2 cellular contexts compared by ENCODE assay signal in the genomic region with DNA sequence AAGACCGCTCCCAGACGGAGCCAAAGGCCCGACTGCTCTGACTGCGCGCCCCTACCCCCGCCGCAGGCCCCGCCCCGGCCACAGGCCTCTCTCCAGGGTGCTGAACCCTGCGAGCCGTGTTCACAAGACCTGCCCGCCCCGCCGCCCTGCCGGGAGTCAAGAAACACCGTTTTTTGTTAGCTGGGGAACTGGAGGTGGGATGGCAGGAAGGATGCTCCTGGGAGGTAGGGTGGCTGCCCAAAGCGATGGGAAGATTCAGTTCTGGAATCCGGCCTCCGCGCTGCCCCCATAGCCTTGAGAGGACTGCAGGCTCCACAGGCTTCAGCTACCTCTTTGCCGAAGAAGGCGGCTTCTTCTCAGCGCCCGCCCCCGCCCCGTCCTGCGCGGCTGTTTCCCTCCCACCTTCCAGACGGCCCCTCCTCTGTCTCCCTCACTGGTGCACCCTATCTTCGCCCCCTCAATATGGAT.
TF ChIP-seq lines count a peak whose summit lies in the region.

No MANE protein-coding gene starts in this region.

TF ChIP-seq in Ishikawa, 13 proteins besides CTCF, POLR2A, EP300 and RAD21 (continued from another document):
- TF ChIP-seq, protein P1, sequence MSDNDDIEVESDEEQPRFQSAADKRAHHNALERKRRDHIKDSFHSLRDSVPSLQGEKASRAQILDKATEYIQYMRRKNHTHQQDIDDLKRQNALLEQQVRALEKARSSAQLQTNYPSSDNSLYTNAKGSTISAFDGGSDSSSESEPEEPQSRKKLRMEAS (IDR thresholded peaks at IDR 0.05), result 0 out of 2 replicates have a peak, but pooled peaks have one; percentile 12
- no peak for TF ChIP-seq FOXM1 (IDR thresholded peaks at IDR 0.05; ENCODE audit: borderline replicate concordance, low read depth)
- TF ChIP-seq, protein P2, sequence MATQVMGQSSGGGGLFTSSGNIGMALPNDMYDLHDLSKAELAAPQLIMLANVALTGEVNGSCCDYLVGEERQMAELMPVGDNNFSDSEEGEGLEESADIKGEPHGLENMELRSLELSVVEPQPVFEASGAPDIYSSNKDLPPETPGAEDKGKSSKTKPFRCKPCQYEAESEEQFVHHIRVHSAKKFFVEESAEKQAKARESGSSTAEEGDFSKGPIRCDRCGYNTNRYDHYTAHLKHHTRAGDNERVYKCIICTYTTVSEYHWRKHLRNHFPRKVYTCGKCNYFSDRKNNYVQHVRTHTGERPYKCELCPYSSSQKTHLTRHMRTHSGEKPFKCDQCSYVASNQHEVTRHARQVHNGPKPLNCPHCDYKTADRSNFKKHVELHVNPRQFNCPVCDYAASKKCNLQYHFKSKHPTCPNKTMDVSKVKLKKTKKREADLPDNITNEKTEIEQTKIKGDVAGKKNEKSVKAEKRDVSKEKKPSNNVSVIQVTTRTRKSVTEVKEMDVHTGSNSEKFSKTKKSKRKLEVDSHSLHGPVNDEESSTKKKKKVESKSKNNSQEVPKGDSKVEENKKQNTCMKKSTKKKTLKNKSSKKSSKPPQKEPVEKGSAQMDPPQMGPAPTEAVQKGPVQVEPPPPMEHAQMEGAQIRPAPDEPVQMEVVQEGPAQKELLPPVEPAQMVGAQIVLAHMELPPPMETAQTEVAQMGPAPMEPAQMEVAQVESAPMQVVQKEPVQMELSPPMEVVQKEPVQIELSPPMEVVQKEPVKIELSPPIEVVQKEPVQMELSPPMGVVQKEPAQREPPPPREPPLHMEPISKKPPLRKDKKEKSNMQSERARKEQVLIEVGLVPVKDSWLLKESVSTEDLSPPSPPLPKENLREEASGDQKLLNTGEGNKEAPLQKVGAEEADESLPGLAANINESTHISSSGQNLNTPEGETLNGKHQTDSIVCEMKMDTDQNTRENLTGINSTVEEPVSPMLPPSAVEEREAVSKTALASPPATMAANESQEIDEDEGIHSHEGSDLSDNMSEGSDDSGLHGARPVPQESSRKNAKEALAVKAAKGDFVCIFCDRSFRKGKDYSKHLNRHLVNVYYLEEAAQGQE (IDR thresholded peaks at IDR 0.05; ENCODE audit: low read depth), result peak; percentile 96
- TF ChIP-seq YY1 (IDR thresholded peaks at IDR 0.05; ENCODE audit: low read depth), result no peak

TF ChIP-seq in H1, 55 proteins besides CTCF, POLR2A, EP300 and RAD21:
- TF ChIP-seq CHD1 (IDR thresholded peaks at IDR 0.05; ENCODE audit: low read depth, low read length), result no peak
- peak; percentile 58 to 89; a peak in 1 of 4 replicates for TF ChIP-seq HDAC2 (IDR thresholded peaks at IDR 0.05; ENCODE audit: borderline replicate concordance in 1 of 2, low read depth in 2 of 2, low read length in 2 of 2)
- TF ChIP-seq SIN3A (conservative IDR thresholded peaks at IDR 0.05 in 1 of 2, IDR thresholded peaks at IDR 0.05 in 1 of 2; ENCODE audit: low read depth in 1 of 2, low read length in 2 of 2), result peak; percentile 45 to 86; a peak in 1 of 4 replicates
- TF ChIP-seq TEAD4 (IDR thresholded peaks at IDR 0.05; ENCODE audit: low read depth, low read length), result no peak
- no peak for TF ChIP-seq CTBP2 (IDR thresholded peaks at IDR 0.05; ENCODE audit: borderline replicate concordance, insufficient read depth, insufficient read length, low read length)
- no peak for TF ChIP-seq NANOG (IDR thresholded peaks at IDR 0.05; ENCODE audit: insufficient read depth, low read depth, low read length, poor library complexity, severe bottlenecking)
- peak; percentile 82 for TF ChIP-seq BACH1 (IDR thresholded peaks at IDR 0.05; ENCODE audit: low read length)
- TF ChIP-seq TCF12 (IDR thresholded peaks at IDR 0.05; ENCODE audit: low read depth, low read length), result no peak
- no peak for TF ChIP-seq SRF (IDR thresholded peaks at IDR 0.05; ENCODE audit: low read depth, low read length)
- TF ChIP-seq, protein P3, sequence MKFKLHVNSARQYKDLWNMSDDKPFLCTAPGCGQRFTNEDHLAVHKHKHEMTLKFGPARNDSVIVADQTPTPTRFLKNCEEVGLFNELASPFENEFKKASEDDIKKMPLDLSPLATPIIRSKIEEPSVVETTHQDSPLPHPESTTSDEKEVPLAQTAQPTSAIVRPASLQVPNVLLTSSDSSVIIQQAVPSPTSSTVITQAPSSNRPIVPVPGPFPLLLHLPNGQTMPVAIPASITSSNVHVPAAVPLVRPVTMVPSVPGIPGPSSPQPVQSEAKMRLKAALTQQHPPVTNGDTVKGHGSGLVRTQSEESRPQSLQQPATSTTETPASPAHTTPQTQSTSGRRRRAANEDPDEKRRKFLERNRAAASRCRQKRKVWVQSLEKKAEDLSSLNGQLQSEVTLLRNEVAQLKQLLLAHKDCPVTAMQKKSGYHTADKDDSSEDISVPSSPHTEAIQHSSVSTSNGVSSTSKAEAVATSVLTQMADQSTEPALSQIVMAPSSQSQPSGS (IDR thresholded peaks at IDR 0.05; ENCODE audit: low read length), result no peak
- no peak for TF ChIP-seq SUZ12 (IDR thresholded peaks at IDR 0.05; ENCODE audit: low read length)
- no peak for TF ChIP-seq SP4 (IDR thresholded peaks at IDR 0.05; ENCODE audit: low read length)
- TF ChIP-seq, protein P4, sequence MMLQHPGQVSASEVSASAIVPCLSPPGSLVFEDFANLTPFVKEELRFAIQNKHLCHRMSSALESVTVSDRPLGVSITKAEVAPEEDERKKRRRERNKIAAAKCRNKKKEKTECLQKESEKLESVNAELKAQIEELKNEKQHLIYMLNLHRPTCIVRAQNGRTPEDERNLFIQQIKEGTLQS (IDR thresholded peaks at IDR 0.05; ENCODE audit: insufficient read depth, low read depth, low read length), result no peak
- TF ChIP-seq BRCA1 (IDR thresholded peaks at IDR 0.05; ENCODE audit: low read depth, low read length), result no peak
- no peak for TF ChIP-seq SAP30 (IDR thresholded peaks at IDR 0.05; ENCODE audit: insufficient read depth, insufficient replicate concordance, low read length)
- TF ChIP-seq KDM1A (IDR thresholded peaks at IDR 0.05; ENCODE audit: borderline replicate concordance, low read length), result no peak
- TF ChIP-seq, protein P1 (IDR thresholded peaks at IDR 0.05), result peak; percentile 62; the same call in 1 of the 2 replicates
- no peak for TF ChIP-seq SIRT6 (IDR thresholded peaks at IDR 0.05; ENCODE audit: low read length)
- TF ChIP-seq POLR2AphosphoS5 (IDR thresholded peaks at IDR 0.05; ENCODE audit: low read depth, low read length), result peak; percentile 52
